Comparison of ENCODE assay signal across 2 cellular contexts in genomic region chr11:15913261-15913660, GRCh38.
TF ChIP-seq lines count a peak whose summit lies in the region.

No MANE protein-coding gene starts in this region.

TF ChIP-seq in IMR-90, 13 proteins besides CTCF, POLR2A, EP300 and RAD21:
- TF ChIP-seq RCOR1 (IDR thresholded peaks at IDR 0.05; ENCODE audit: insufficient replicate concordance, low read length) (no peak), MAFK (IDR thresholded peaks at IDR 0.05; ENCODE audit: low read depth, low read length) (no peak), SMC3 (IDR thresholded peaks at IDR 0.05; ENCODE audit: low read depth, low read length) (0 out of 2 replicates have a peak, but pooled peaks have one; percentile 13)

TF ChIP-seq in K562, 482 proteins besides CTCF, POLR2A, EP300 and RAD21:
- TF ChIP-seq ZNF134 (CRISPR knock-in tag; conservative IDR thresholded peaks at IDR 0.05) (no peak), HDAC3 (IDR thresholded peaks at IDR 0.05; ENCODE audit: borderline replicate concordance, partially characterized antibody) (no peak), ZNF592 (IDR thresholded peaks at IDR 0.05) (no peak), KAT2B (IDR thresholded peaks at IDR 0.05; ENCODE audit: low read depth, low read length) (no peak), FOXA1 (IDR thresholded peaks at IDR 0.05; ENCODE audit: borderline replicate concordance) (no peak), IFI16 (CRISPR knock-in tag; IDR thresholded peaks at IDR 0.05) (no peak), FOXO4 (CRISPR knock-in tag; IDR thresholded peaks at IDR 0.05) (no peak), ZNF518B (CRISPR knock-in tag; IDR thresholded peaks at IDR 0.05) (no peak), ILK (tag; IDR thresholded peaks at IDR 0.05; ENCODE audit: borderline replicate concordance, low read depth) (no peak), CHCHD3 (CRISPR knock-in tag; IDR thresholded peaks at IDR 0.05) (no peak), CREB5 (CRISPR knock-in tag; IDR thresholded peaks at IDR 0.05) (no peak), ZNF41 (CRISPR knock-in tag; conservative IDR thresholded peaks at IDR 0.05) (no peak), NR2C2 (CRISPR knock-in tag; IDR thresholded peaks at IDR 0.05) (no peak), NR2C2 (tag; IDR thresholded peaks at IDR 0.05) (no peak), USF1 (CRISPR knock-in tag; IDR thresholded peaks at IDR 0.05) (no peak)
